Comparison of ENCODE assay signal across 18 cellular contexts in the genomic region with DNA sequence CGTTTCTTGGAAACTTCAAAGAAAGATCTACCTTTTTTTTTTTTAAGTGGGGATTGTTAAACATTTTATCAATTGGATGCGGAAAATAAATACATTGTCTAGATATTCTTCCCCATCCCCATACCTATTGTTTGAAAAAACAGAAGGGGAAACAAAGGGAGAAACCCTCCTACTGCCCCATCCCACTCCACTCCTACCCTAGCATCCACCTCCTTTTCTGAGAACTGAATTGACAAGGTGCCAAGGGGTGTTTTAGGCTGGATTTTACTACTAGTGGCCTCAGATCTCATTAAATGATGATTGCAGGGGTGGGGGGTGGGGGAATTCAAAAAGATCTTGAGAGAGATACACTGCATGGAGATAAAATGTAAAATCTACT. TPM values are rescaled to one million over a fixed set of nuclear protein-coding genes. Genes with fewer than 3 reads are reported as not detected.
DNase-seq lines count a peak whose midpoint lies in the region; ATAC-seq and TF ChIP-seq lines count a peak whose summit lies in the region.
"Had no signal": no experiment of that assay in that cellular context is flagged by ENCODE, and none has a peak within 500 bp of the region (broad histone marks: within the 10 kb centered on the region; RNA-seq: fewer than 3 reads in every experiment).

No MANE protein-coding gene starts in this region.

- no peak for DNase-seq in activated CD8-positive, alpha-beta memory T cell treated with anti-CD3 and anti-CD28 coated beads, Interleukin-2, amount 10 ng/mL, durations not matched to agents 7 days and 5 days
- DNase-seq in activated CD8-positive, alpha-beta memory T cell treated with anti-CD3 and anti-CD28 coated beads, Interleukin-2, amount 50 U/mL, for 48 hours = no peak
- DNase-seq in SK-N-MC (ENCODE audit: low read depth, low spot score) (no peak), neural progenitor cell (ENCODE audit: low spot score) (no peak), DMS53 treated with DMSO at 0.1 percent for 48 hours (lab: John Stamatoyannopoulos, UW; ENCODE audit: unreplicated experiment) (no peak), UCSD-AML1 (lab: John Stamatoyannopoulos, UW; ENCODE audit: unreplicated experiment) (no peak)
- no peak for DNase-seq in effector memory CD8-positive, alpha-beta T cell
- DNase-seq: ACHN; activated CD8-positive, alpha-beta memory T cell treated with anti-CD3 and anti-CD28 coated beads, Interleukin-2, amount 50 U/mL, for 4 hours; aorta; Kasumi-1; retina; SK-N-SH; tibial artery had no signal

- no peaks in the 10 kb centered on the region for H4K20me1 ChIP-seq in neural progenitor cell (ENCODE audit: low read depth)

- H3K27me3 ChIP-seq in neural progenitor cell = peaks cover 53% of the 10 kb centered on the region

- no peaks in the 10 kb centered on the region for H3K79me2 ChIP-seq in neural progenitor cell (ENCODE audit: low read depth)

- TF ChIP-seq CTCF in neural progenitor cell (IDR thresholded peaks at IDR 0.05) = no peak

- peaks cover 8% of the 10 kb centered on the region for H3F3A ChIP-seq in neural progenitor cell (ENCODE audit: low read depth)

- H3K9ac ChIP-seq in SK-N-MC (ENCODE audit: insufficient read length) (no peak overlapping the region), neural progenitor cell (no peak overlapping the region)
- H3K9ac ChIP-seq: SK-N-SH had no signal

- H3K36me3 ChIP-seq in SK-N-MC (ENCODE audit: insufficient read depth, low read length) (no peaks in the 10 kb centered on the region), neural progenitor cell (no peaks in the 10 kb centered on the region)
- H3K36me3 ChIP-seq: tibial artery had no signal

- peaks cover 2% of the 10 kb centered on the region for H3K36me3 Mint-ChIP-seq in activated CD8-positive, alpha-beta memory T cell treated with anti-CD3 and anti-CD28 coated beads, Interleukin-2, amount 10 ng/mL, durations not matched to agents 7 days and 5 days
- peaks cover 9% of the 10 kb centered on the region for H3K36me3 Mint-ChIP-seq in effector memory CD8-positive, alpha-beta T cell (ENCODE audit: insufficient read depth)
- H3K36me3 Mint-ChIP-seq in neural progenitor cell = no peaks in the 10 kb centered on the region

- peaks cover 34% of the 10 kb centered on the region for H3K27me3 Mint-ChIP-seq in activated CD8-positive, alpha-beta memory T cell treated with anti-CD3 and anti-CD28 coated beads, Interleukin-2, amount 10 ng/mL, durations not matched to agents 7 days and 5 days
- no peaks in the 10 kb centered on the region for H3K27me3 Mint-ChIP-seq in effector memory CD8-positive, alpha-beta T cell
- H3K27me3 Mint-ChIP-seq in neural progenitor cell (ENCODE audit: insufficient read depth, low read depth) = peaks cover 17% of the 10 kb centered on the region

- peak overlapping the region; percentile 87 for H3K4me2 ChIP-seq in neural progenitor cell

- peaks cover 16% of the 10 kb centered on the region for H3K4me1 Mint-ChIP-seq in activated CD8-positive, alpha-beta memory T cell treated with anti-CD3 and anti-CD28 coated beads, Interleukin-2, amount 10 ng/mL, durations not matched to agents 7 days and 5 days
- H3K4me1 Mint-ChIP-seq in effector memory CD8-positive, alpha-beta T cell (ENCODE audit: low read depth in 2 of 2) = peaks cover 27 to 42% of the 10 kb centered on the region in 2 donors
- H3K4me1 Mint-ChIP-seq in neural progenitor cell = peaks cover 35% of the 10 kb centered on the region

- H3K27ac Mint-ChIP-seq in activated CD8-positive, alpha-beta memory T cell treated with anti-CD3 and anti-CD28 coated beads, Interleukin-2, amount 10 ng/mL, durations not matched to agents 7 days and 5 days = no peak overlapping the region
- peak overlapping the region; percentile 73 to 96 for H3K27ac Mint-ChIP-seq in effector memory CD8-positive, alpha-beta T cell
- peak overlapping the region; percentile 11 for H3K27ac Mint-ChIP-seq in neural progenitor cell

- H3K9me3 ChIP-seq in SK-N-MC (ENCODE audit: low read depth, low read length) (no peaks in the 10 kb centered on the region), neural progenitor cell (ENCODE audit: low read depth) (no peaks in the 10 kb centered on the region)
- H3K9me3 ChIP-seq: SK-N-SH, tibial artery had no signal

- CTCF ChIA-PET in activated CD8-positive, alpha-beta memory T cell treated with anti-CD3 and anti-CD28 coated beads, Interleukin-2, amount 10 ng/mL, durations not matched to agents 7 days and 5 days (lab: Charles Lee) = no interaction called here

- H2AFZ ChIP-seq in neural progenitor cell (replicated peaks) = no peak overlapping the region

- H3K4me3 Mint-ChIP-seq in activated CD8-positive, alpha-beta memory T cell treated with anti-CD3 and anti-CD28 coated beads, Interleukin-2, amount 10 ng/mL, durations not matched to agents 7 days and 5 days = peak overlapping the region; percentile 77
- H3K4me3 Mint-ChIP-seq in effector memory CD8-positive, alpha-beta T cell = peak overlapping the region; percentile 90 to 93
- peak overlapping the region; percentile 90 for H3K4me3 Mint-ChIP-seq in neural progenitor cell

- no peaks in the 10 kb centered on the region for H3K9me3 Mint-ChIP-seq in activated CD8-positive, alpha-beta memory T cell treated with anti-CD3 and anti-CD28 coated beads, Interleukin-2, amount 10 ng/mL, durations not matched to agents 7 days and 5 days (ENCODE audit: low read depth)
- no peaks in the 10 kb centered on the region for H3K9me3 Mint-ChIP-seq in effector memory CD8-positive, alpha-beta T cell
- no peaks in the 10 kb centered on the region for H3K9me3 Mint-ChIP-seq in neural progenitor cell
- H3K9me3 Mint-ChIP-seq: dendritic cell treated with granulocyte-macrophage colony-stimulating factor and Interleukin-4, amounts not matched to agents 40 ng/mL and 50 ng/mL, for 4 days had no signal

- peaks cover 14% of the 10 kb centered on the region for H3K4me1 ChIP-seq in neural progenitor cell

- H3K4me3 ChIP-seq in SK-N-MC = peak overlapping the region; percentile 92
- no peak overlapping the region for H3K4me3 ChIP-seq in neural progenitor cell

- ATAC-seq in activated CD8-positive, alpha-beta memory T cell treated with anti-CD3 and anti-CD28 coated beads, Interleukin-2, amount 10 ng/mL, durations not matched to agents 7 days and 5 days = no peak
- ATAC-seq in effector memory CD8-positive, alpha-beta T cell (replicated peaks) = no peak
- ATAC-seq in HG03280 (IDR thresholded peaks at IDR 0.05; ENCODE audit: unreplicated experiment) = no peak

- H3K27ac ChIP-seq in SK-N-MC (no peak overlapping the region), neural progenitor cell (no peak overlapping the region)
- H3K27ac ChIP-seq: tibial artery had no signal

RNA-seq across cellular contexts. Expression of gene EDARADD, which starts 2.6 kb away (rescaled TPM):
- total RNA-seq in activated CD8-positive, alpha-beta memory T cell treated with anti-CD3 and anti-CD28 coated beads, Interleukin-2, amount 10 ng/mL, durations not matched to agents 7 days and 5 days = 10 to 100 TPM in 1 of 2 experiments, 1 to 10 TPM in 1; 3.7 to 11.8 TPM
- 1.4 and 1.7 TPM in 2 replicates for total RNA-seq in neural progenitor cell (ENCODE audit: low replicate concordance)
- total RNA-seq: myocyte, OCI-LY7 had no signal
